Comparison of ENCODE assay signal across 25 cellular contexts in the genomic region with DNA sequence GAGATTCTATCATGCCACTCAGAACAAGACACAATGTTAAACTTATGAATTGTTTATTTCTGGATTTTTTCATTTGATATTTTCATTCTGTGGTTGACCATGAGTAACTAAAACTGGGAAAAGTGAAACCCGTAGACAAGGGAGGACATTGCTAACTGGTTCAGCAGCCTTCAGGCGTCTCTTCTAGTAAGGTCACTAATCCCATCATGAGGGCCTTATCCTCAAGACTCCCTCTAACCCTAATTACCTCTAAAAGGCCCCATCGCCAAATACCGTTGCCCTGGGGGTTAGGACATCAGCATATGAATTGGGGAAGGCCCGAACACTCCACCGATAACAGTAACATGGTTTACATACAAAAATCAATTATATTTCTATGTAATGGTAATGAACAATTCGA.
"Had no signal": no experiment of that assay in that cellular context is flagged by ENCODE, and none has a peak within 500 bp of the region (broad histone marks: within the 10 kb centered on the region; RNA-seq: fewer than 3 reads in every experiment).

No MANE protein-coding gene starts in this region.

- H3K9me3 ChIP-seq: heart left ventricle, left ventricle myocardium inferior, lower lobe of right lung, spleen, testis, tibial nerve, upper lobe of right lung, vagina had no signal

- H3K9me3 Mint-ChIP-seq: memory B cell; naive B cell; nephron; stimulated activated naive B cell treated with anti-CD40 and anti-IgM and Interleukin-4, amounts not matched to agents 10 μg/mL and 1 μg/mL and 100 μg/mL, for 72 hours; stimulated activated naive CD8-positive, alpha-beta T cell treated with anti-CD3 and anti-CD28 coated beads, Interleukin-15, amount 100 ng/mL, for 72 hours had no signal

- H3K4me3 Mint-ChIP-seq: memory B cell; naive B cell; nephron; stimulated activated naive B cell treated with anti-CD40 and anti-IgM and Interleukin-4, amounts not matched to agents 10 μg/mL and 1 μg/mL and 100 μg/mL, for 72 hours; stimulated activated naive CD8-positive, alpha-beta T cell treated with anti-CD3 and anti-CD28 coated beads, Interleukin-15, amount 100 ng/mL, for 72 hours had no signal

- H2AFZ ChIP-seq: parathyroid adenoma had no signal

- H3K36me3 Mint-ChIP-seq: memory B cell; naive B cell; stimulated activated naive B cell treated with anti-CD40 and anti-IgM and Interleukin-4, amounts not matched to agents 10 μg/mL and 1 μg/mL and 100 μg/mL, for 72 hours had no signal

- H3K4me1 ChIP-seq: left ventricle myocardium inferior, lower lobe of right lung, parathyroid adenoma, spleen, testis, upper lobe of right lung had no signal

- DNase-seq: cortex of kidney; dorsolateral prefrontal cortex; effector CD8-positive, alpha-beta T cell; heart left ventricle; hippocampal formation; kidney; left cardiac atrium; left ventricle myocardium inferior; lower lobe of right lung; midbrain; naive B cell; spleen; stimulated activated CD4-positive, alpha-beta T cell treated with anti-CD3 and anti-CD28 coated beads, Interleukin-15, amount 100 ng/mL, for 24 hours; stimulated activated CD4-positive, alpha-beta T cell treated with anti-CD3 and anti-CD28 coated beads, Interleukin-1b, Interleukin-23, amount 100 ng/mL, for 48 hours; stimulated activated CD4-positive, alpha-beta T cell treated with anti-CD3 and anti-CD28 coated beads, Interleukin-4, amount 100 ng/mL, for 4 hours; stimulated activated naive B cell treated with anti-CD40 and anti-IgM and Interleukin-4, amounts not matched to agents 10 μg/mL and 1 μg/mL and 100 μg/mL, for 72 hours; stimulated activated naive CD8-positive, alpha-beta T cell treated with anti-CD3 and anti-CD28 coated beads, Interleukin-15, amount 100 ng/mL, for 72 hours; testis; upper lobe of right lung had no signal

- H3K27ac ChIP-seq: dorsolateral prefrontal cortex, heart left ventricle, left ventricle myocardium inferior, lower lobe of right lung, parathyroid adenoma, spleen, testis, tibial nerve, upper lobe of right lung, vagina had no signal

- H3K36me3 ChIP-seq: heart left ventricle, left ventricle myocardium inferior, lower lobe of right lung, spleen, tibial nerve, upper lobe of right lung, vagina had no signal

- H3K4me1 Mint-ChIP-seq: memory B cell; naive B cell; stimulated activated naive B cell treated with anti-CD40 and anti-IgM and Interleukin-4, amounts not matched to agents 10 μg/mL and 1 μg/mL and 100 μg/mL, for 72 hours had no signal

- H3K79me2 ChIP-seq: parathyroid adenoma had no signal

- H3K4me3 ChIP-seq: dorsolateral prefrontal cortex, heart left ventricle, left ventricle myocardium inferior, lower lobe of right lung, spleen, testis, tibial nerve, upper lobe of right lung, vagina had no signal

- ATAC-seq: heart left ventricle; left cardiac atrium; lower lobe of right lung; sciatic nerve; stimulated activated naive B cell treated with anti-CD40 and anti-IgM and Interleukin-4, amounts not matched to agents 10 μg/mL and 1 μg/mL and 100 μg/mL, for 72 hours; stimulated activated naive CD8-positive, alpha-beta T cell treated with anti-CD3 and anti-CD28 coated beads, Interleukin-15, amount 100 ng/mL, for 72 hours; upper lobe of right lung had no signal

- H3K27me3 ChIP-seq: heart left ventricle, testis, tibial nerve, upper lobe of right lung, vagina had no signal

- H3K27ac Mint-ChIP-seq: memory B cell; naive B cell; nephron; stimulated activated naive B cell treated with anti-CD40 and anti-IgM and Interleukin-4, amounts not matched to agents 10 μg/mL and 1 μg/mL and 100 μg/mL, for 72 hours; stimulated activated naive CD8-positive, alpha-beta T cell treated with anti-CD3 and anti-CD28 coated beads, Interleukin-15, amount 100 ng/mL, for 72 hours had no signal

- H3K9ac ChIP-seq: parathyroid adenoma had no signal
